9 cellular contexts compared by ENCODE assay signal in genomic region chr1:178093958-178094751, GRCh38. TPM values are rescaled to one million over a fixed set of nuclear protein-coding genes. Genes with fewer than 3 reads are reported as not detected.
DNase-seq lines count a peak whose midpoint lies in the region; ATAC-seq and TF ChIP-seq lines count a peak whose summit lies in the region.
"Had no signal": no experiment of that assay in that cellular context is flagged by ENCODE, and none has a peak within 500 bp of the region (broad histone marks: within the 10 kb centered on the region; RNA-seq: fewer than 3 reads in every experiment).

RASAL2 (plus strand) TSS chr1:178094104; CDS start chr1:178094493, 389 bp downstream.

- H3K9me3 ChIP-seq in right atrium auricular region (no peaks in the 10 kb centered on the region), trophoblast cell (ENCODE audit: insufficient read depth, low read depth, low read length) (no peaks in the 10 kb centered on the region)

- H3K9ac ChIP-seq in trophoblast cell (ENCODE audit: low read length) = peak within 1 kb of the TSS; percentile 87

- H3K4me1 ChIP-seq in right atrium auricular region (peaks cover 0 to 40% of the 10 kb centered on the region in 2 donors), trophoblast cell (ENCODE audit: control insufficient read depth in 1 of 2, insufficient read depth in 2 of 2, low read length in 2 of 2) (peaks cover 0 to 1% of the 10 kb centered on the region in 2 experiments)

- peak within 1 kb of the TSS; percentile 91 for H2BK5ac ChIP-seq in trophoblast cell (ENCODE audit: low read depth, low read length, poor library complexity)

- peak within 1 kb of the TSS; percentile 86 for H4K12ac ChIP-seq in trophoblast cell (ENCODE audit: low read depth, low read length)

- H2AK5ac ChIP-seq in trophoblast cell (ENCODE audit: low read length) = peak within 1 kb of the TSS; percentile 82

- WGBS in trophoblast cell (ENCODE audit: extremely low coverage, insufficient coverage, insufficient read length) = no CpG with 5 or more reads among the region's 81 CpGs

- in situ Hi-C loops in astrocyte of the cerebellum (cut with HindIII; ENCODE audit: low sequenced_read_pairs) = no loop called here

- TF ChIP-seq CTCF in astrocyte of the cerebellum (IDR thresholded peaks at IDR 0.05; ENCODE audit: low read depth, low read length, missing control alignments) = peak; percentile 14
- TF ChIP-seq CTCF in right atrium auricular region (IDR thresholded peaks at IDR 0.05) = peak in 1 of 2 donors; percentile 9

- H4K91ac ChIP-seq in trophoblast cell (ENCODE audit: low read depth, low read length) = peak within 1 kb of the TSS; percentile 97

- H2AFZ ChIP-seq in trophoblast cell (ENCODE audit: insufficient read depth, low read length, poor library complexity) = peak within 1 kb of the TSS; percentile 93

- DNase-seq in CD1c-positive myeloid dendritic cell (ENCODE audit: extremely low spot score) (peak; percentile 59), NCI-H526 treated with DMSO at 0.1 percent for 48 hours (lab: John Stamatoyannopoulos, UW) (peak; percentile 91), astrocyte of the cerebellum (ENCODE audit: low read depth) (peak; percentile 29), right atrium auricular region (ENCODE audit: low spot score) (peak; percentile 67), trophoblast cell (peak; percentile 66 to 81), OCI-M2 (lab: John Stamatoyannopoulos, UW; ENCODE audit: unreplicated experiment) (no peak)

- H3K4me3 ChIP-seq in astrocyte of the cerebellum (ENCODE audit: low read depth, low read length) (peak within 1 kb of the TSS; percentile 73), right atrium auricular region (peak within 1 kb of the TSS; percentile 82 to 96), trophoblast cell (ENCODE audit: low read depth, low read length) (peak within 1 kb of the TSS; percentile 100)

- H3K27ac ChIP-seq in right atrium auricular region (peak within 1 kb of the TSS; percentile 93 to 94), trophoblast cell (ENCODE audit: low read depth, low read length) (peak within 1 kb of the TSS; percentile 99)

- peaks cover 16% of the 10 kb centered on the region for H3K79me1 ChIP-seq in trophoblast cell (ENCODE audit: low read length)

- peak within 1 kb of the TSS; percentile 98 for H3K14ac ChIP-seq in trophoblast cell (ENCODE audit: low read length)

- H3K27me3 ChIP-seq in right atrium auricular region = no peaks in the 10 kb centered on the region
- no peaks in the 10 kb centered on the region for H3K27me3 ChIP-seq in trophoblast cell (ENCODE audit: insufficient read depth, low read length)

- peak within 1 kb of the TSS; percentile 93 for H3K23ac ChIP-seq in trophoblast cell (ENCODE audit: low read length)

- H3K36me3 ChIP-seq in right atrium auricular region (no peaks in the 10 kb centered on the region), trophoblast cell (ENCODE audit: control insufficient read depth in 1 of 2, insufficient read depth in 2 of 2, low read length in 2 of 2) (no peaks in the 10 kb centered on the region)

- H4K8ac ChIP-seq in trophoblast cell (ENCODE audit: low read depth, low read length) = peak within 1 kb of the TSS; percentile 82

- peak within 1 kb of the TSS; percentile 94 for H2BK120ac ChIP-seq in trophoblast cell (ENCODE audit: insufficient read depth, low read length, poor library complexity)

- H3K79me2 ChIP-seq in trophoblast cell (ENCODE audit: control insufficient read depth, insufficient read depth, low read length, poor library complexity) = peaks cover 11% of the 10 kb centered on the region

- peak within 1 kb of the TSS; percentile 86 for H2BK12ac ChIP-seq in trophoblast cell (ENCODE audit: low read length)

- H3K4me2 ChIP-seq in trophoblast cell (ENCODE audit: low read length) = peak within 1 kb of the TSS; percentile 88

- peak within 1 kb of the TSS; percentile 89 for H3K4ac ChIP-seq in trophoblast cell (ENCODE audit: low read depth, low read length)

- ATAC-seq in GM18861 (IDR thresholded peaks at IDR 0.05; ENCODE audit: unreplicated experiment) (peak; percentile 24), HG03045 (IDR thresholded peaks at IDR 0.05; ENCODE audit: unreplicated experiment) (peak; percentile 60)

- peak within 1 kb of the TSS; percentile 97 for H3K18ac ChIP-seq in trophoblast cell (ENCODE audit: low read length)

RNA-seq across cellular contexts. Expression of gene RASAL2, which starts in this region (rescaled TPM):
- 10 to 100 TPM; 34.1 to 44.7 TPM for total RNA-seq in right atrium auricular region
- 75.5 and 79.8 TPM in 2 replicates for polyA plus RNA-seq in trophoblast cell (2013)
- total RNA-seq: activated CD8-positive, alpha-beta memory T cell treated with anti-CD3 and anti-CD28 coated beads for 36 hours had no signal
